ENCODE assay signal across 12 cellular contexts in the genomic region with DNA sequence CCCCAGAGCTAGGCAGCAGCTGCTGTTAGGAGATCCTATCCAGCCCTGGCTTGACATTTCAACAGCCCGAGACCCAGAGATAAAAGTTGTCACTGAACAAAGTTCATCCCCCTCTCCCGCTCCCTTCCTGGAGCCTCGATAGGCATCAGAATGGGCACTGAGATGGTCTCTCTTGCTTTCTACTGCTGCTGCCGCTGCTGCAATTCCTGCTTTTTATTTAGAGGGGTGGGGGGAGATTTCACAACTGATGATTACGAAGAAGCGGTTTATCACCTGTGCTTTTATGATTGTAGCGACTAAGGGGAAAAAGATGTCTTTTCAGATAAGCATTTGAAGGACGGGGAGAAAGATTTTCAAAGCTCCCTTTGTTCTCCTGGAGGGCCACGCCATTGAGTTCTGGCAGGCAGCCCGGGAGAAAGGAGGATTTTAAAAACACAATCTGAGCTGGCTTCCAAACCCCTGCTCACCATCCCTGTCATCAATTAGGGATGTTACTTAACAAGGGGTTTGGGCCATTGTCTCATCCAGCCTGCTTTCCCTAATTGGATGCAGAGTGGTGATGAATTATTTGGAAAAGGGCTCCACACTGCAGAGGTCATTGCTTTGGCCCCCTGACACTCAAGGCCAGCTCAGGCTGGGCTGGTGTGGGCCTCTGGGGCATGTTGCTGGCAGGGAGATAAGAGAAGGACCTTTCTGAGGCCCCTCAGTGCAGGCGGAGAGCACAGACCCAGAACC.
DNase-seq lines count a peak whose midpoint lies in the region; ATAC-seq and TF ChIP-seq lines count a peak whose summit lies in the region.
"Had no signal": no experiment of that assay in that cellular context is flagged by ENCODE, and none has a peak within 500 bp of the region (broad histone marks: within the 10 kb centered on the region; RNA-seq: fewer than 3 reads in every experiment).

No MANE protein-coding gene starts in this region.

- H3K9me3 Mint-ChIP-seq in Caco-2 (ENCODE audit: unreplicated experiment): peaks cover 10% of the 10 kb centered on the region
- H3K9me3 Mint-ChIP-seq in activated CD4-positive, alpha-beta memory T cell treated with anti-CD3 and anti-CD28 coated beads for 36 hours: no peaks in the 10 kb centered on the region

- CTCF ChIA-PET in Caco-2 (lab: Charles Lee): interaction anchor here (0.9 to 2.3 kb wide), 6 partner anchors 26 to 263 kb away, joined by 3 to 7 read pairs (median 6); no protein-coding TSS in a partner anchor
- CTCF ChIA-PET in activated CD4-positive, alpha-beta memory T cell treated with anti-CD3 and anti-CD28 coated beads for 36 hours (lab: Charles Lee): no interaction called here

- BruUV-seq in Caco-2 (replicated peaks; lab: Mats Ljungman, UMichigan): no TSS peak

- no peak for TF ChIP-seq POLR2A in right lobe of liver (IDR thresholded peaks at IDR 0.05)

- POLR2A ChIA-PET in Caco-2 (lab: Charles Lee): interaction anchor here (0.6 to 1.1 kb wide), 2 partner anchors 122 to 133 kb away, joined by 3 read pairs; no protein-coding TSS in a partner anchor
- POLR2A ChIA-PET in activated CD4-positive, alpha-beta memory T cell treated with anti-CD3 and anti-CD28 coated beads for 36 hours (lab: Charles Lee): no interaction called here

- H3K27ac ChIP-seq in RWPE2 (ENCODE audit: poor library complexity, severe bottlenecking) (no peak overlapping the region), right lobe of liver (no peak overlapping the region), tibial artery (no peak overlapping the region)
- H3K27ac ChIP-seq: body of pancreas, upper lobe of right lung had no signal

- no peaks in the 10 kb centered on the region for H3K36me3 ChIP-seq in Caco-2 (ENCODE audit: control insufficient read depth, insufficient read depth, low read length)
- H3K36me3 ChIP-seq in RWPE2 (ENCODE audit: low read depth): no peaks in the 10 kb centered on the region
- no peaks in the 10 kb centered on the region for H3K36me3 ChIP-seq in right lobe of liver
- H3K36me3 ChIP-seq in tibial artery: no peaks in the 10 kb centered on the region
- H3K36me3 ChIP-seq: upper lobe of right lung had no signal

- peak overlapping the region; percentile 84 for H3K27ac Mint-ChIP-seq in Caco-2 (ENCODE audit: unreplicated experiment)
- no peak overlapping the region for H3K27ac Mint-ChIP-seq in activated CD4-positive, alpha-beta memory T cell treated with anti-CD3 and anti-CD28 coated beads for 36 hours

- H3K27me3 Mint-ChIP-seq in Caco-2 (ENCODE audit: insufficient read depth, unreplicated experiment): no peaks in the 10 kb centered on the region
- peaks cover 3% of the 10 kb centered on the region for H3K27me3 Mint-ChIP-seq in activated CD4-positive, alpha-beta memory T cell treated with anti-CD3 and anti-CD28 coated beads for 36 hours

- peak; percentile 81 to 92 for DNase-seq in Caco-2
- DNase-seq in NCI-H1436 (lab: John Stamatoyannopoulos, UW): peak; percentile 48
- DNase-seq in RWPE2 (ENCODE audit: low spot score): no peak
- DNase-seq in right lobe of liver: no peak
- no peak for DNase-seq in activated CD4-positive, alpha-beta memory T cell treated with anti-CD3 and anti-CD28 coated beads for 36 hours
- no peak for DNase-seq in HCEC 1CT
- no peak for DNase-seq in tibial artery
- DNase-seq in GM10266 (ENCODE audit: extremely low spot score): no peak
- DNase-seq: body of pancreas, H7, OCI-M1, upper lobe of right lung had no signal

- H3K4me1 Mint-ChIP-seq in Caco-2 (ENCODE audit: low read depth, unreplicated experiment): peaks cover 29% of the 10 kb centered on the region
- H3K4me1 Mint-ChIP-seq in activated CD4-positive, alpha-beta memory T cell treated with anti-CD3 and anti-CD28 coated beads for 36 hours (ENCODE audit: low read depth): no peaks in the 10 kb centered on the region

- H3K4me1 ChIP-seq in Caco-2: peaks cover 40% of the 10 kb centered on the region
- no peaks in the 10 kb centered on the region for H3K4me1 ChIP-seq in RWPE2 (ENCODE audit: insufficient read depth, poor library complexity, severe bottlenecking)
- H3K4me1 ChIP-seq in right lobe of liver: no peaks in the 10 kb centered on the region
- no peaks in the 10 kb centered on the region for H3K4me1 ChIP-seq in tibial artery
- H3K4me1 ChIP-seq: upper lobe of right lung had no signal

- 31% methylated on average over 10 of the region's 11 CpGs for WGBS in right lobe of liver (ENCODE audit: insufficient coverage, low coverage, low lambda C conversion rate, missing lambda C conversion rate)

- H3K4me3 ChIP-seq in Caco-2 (ENCODE audit: low read depth, low read length): no peak overlapping the region
- no peak overlapping the region for H3K4me3 ChIP-seq in RWPE2 (ENCODE audit: severe bottlenecking)
- no peak overlapping the region for H3K4me3 ChIP-seq in right lobe of liver
- no peak overlapping the region for H3K4me3 ChIP-seq in tibial artery
- H3K4me3 ChIP-seq: body of pancreas, upper lobe of right lung had no signal

- ATAC-seq in RWPE2 (ENCODE audit: low read depth): peak; percentile 17; the same call in 2 of the 3 replicates
- peak in 3 of 4 donors; percentile 34 to 62 (median 62) for ATAC-seq in right lobe of liver
- ATAC-seq: body of pancreas, upper lobe of right lung had no signal

- no peaks in the 10 kb centered on the region for H3K36me3 Mint-ChIP-seq in Caco-2 (ENCODE audit: insufficient read depth, unreplicated experiment)
- H3K36me3 Mint-ChIP-seq in activated CD4-positive, alpha-beta memory T cell treated with anti-CD3 and anti-CD28 coated beads for 36 hours: no peaks in the 10 kb centered on the region

- H3K27me3 ChIP-seq in Caco-2 (replicated peaks; ENCODE audit: control insufficient read depth, insufficient read depth, low read length): no peaks in the 10 kb centered on the region
- no peaks in the 10 kb centered on the region for H3K27me3 ChIP-seq in RWPE2 (ENCODE audit: insufficient read depth, poor library complexity, severe bottlenecking)
- no peaks in the 10 kb centered on the region for H3K27me3 ChIP-seq in right lobe of liver
- peaks cover 0 to 6% of the 10 kb centered on the region in 2 donors for H3K27me3 ChIP-seq in tibial artery
- H3K27me3 ChIP-seq: body of pancreas had no signal

- intact Hi-C loops in Caco-2 (cut with micrococcal nuclease; ENCODE audit: unreplicated experiment) (loop anchor here (2.0 kb wide), 1 partner anchor 133 kb away; no protein-coding TSS in a partner anchor), right lobe of liver (cut with DNase I) (no loop called here), tibial artery (cut with DNase I; ENCODE audit: low total_unique reads) (no loop called here)
- intact Hi-C loops in activated CD4-positive, alpha-beta memory T cell treated with anti-CD3 and anti-CD28 coated beads for 36 hours (cut with micrococcal nuclease): no loop called here

- H3K9me3 ChIP-seq in Caco-2 (no peaks in the 10 kb centered on the region), RWPE2 (ENCODE audit: severe bottlenecking) (no peaks in the 10 kb centered on the region), right lobe of liver (no peaks in the 10 kb centered on the region), tibial artery (no peaks in the 10 kb centered on the region)
- H3K9me3 ChIP-seq: body of pancreas, upper lobe of right lung had no signal

- TF ChIP-seq CTCF in Caco-2 (IDR thresholded peaks at IDR 0.05; ENCODE audit: insufficient read depth in 1 of 2, low read depth in 1 of 2, low read length in 1 of 2, severe bottlenecking in 1 of 2, unreplicated experiment in 1 of 2) (no peak), RWPE2 (IDR thresholded peaks at IDR 0.05; ENCODE audit: poor library complexity, severe bottlenecking) (no peak), right lobe of liver (IDR thresholded peaks at IDR 0.05) (no peak), tibial artery (IDR thresholded peaks at IDR 0.05) (no peak), GM10266 (IDR thresholded peaks at IDR 0.05; ENCODE audit: control insufficient read depth, insufficient read depth, low read depth, missing control alignments) (no peak)

- H3K4me3 Mint-ChIP-seq in Caco-2 (ENCODE audit: unreplicated experiment): peak overlapping the region; percentile 37
- H3K4me3 Mint-ChIP-seq in activated CD4-positive, alpha-beta memory T cell treated with anti-CD3 and anti-CD28 coated beads for 36 hours: no peak overlapping the region

Comparison
In these comparisons a context has a peak if more than half of its experiments do, and no peak if none do; other contexts are left out.
1. DNase-seq: peak in Caco-2 (2 of 2) and NCI-H1436 (single experiment); none in RWPE2 (single experiment), right lobe of liver (0 of 3), activated CD4-positive, alpha-beta memory T cell treated with anti-CD3 and anti-CD28 coated beads for 36 hours (single experiment), HCEC 1CT (single experiment), tibial artery (0 of 2) and GM10266 (single experiment).